ENCODE assay signal across 27 cellular contexts in the genomic region with DNA sequence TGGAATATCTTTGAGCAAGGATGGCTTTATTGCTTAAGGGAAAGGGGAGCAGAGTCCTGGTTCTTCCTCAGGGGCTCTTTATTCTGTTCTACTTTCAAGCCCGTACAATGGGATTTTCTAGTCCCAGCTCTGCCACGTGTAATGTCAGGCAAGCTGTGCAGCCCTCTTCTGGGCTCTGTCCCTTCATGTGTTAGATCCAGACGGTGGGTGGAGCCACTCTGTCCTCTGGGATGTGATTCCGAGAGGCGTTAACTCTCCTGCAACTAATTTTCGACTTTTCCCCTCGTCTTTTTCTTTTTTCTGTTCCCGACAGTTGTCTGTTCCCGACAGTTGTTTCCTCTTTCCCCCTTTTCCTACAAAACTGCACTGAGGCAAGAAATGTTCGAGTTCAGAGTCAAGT.
"Had no signal": no experiment of that assay in that cellular context is flagged by ENCODE, and none has a peak within 500 bp of the region (broad histone marks: within the 10 kb centered on the region; RNA-seq: fewer than 3 reads in every experiment).

No MANE protein-coding gene starts in this region.

- H3K4me1 ChIP-seq: colonic mucosa, gastrocnemius medialis, heart left ventricle, left lung, lower lobe of right lung had no signal

- H3K9me3 ChIP-seq: colonic mucosa, esophagus muscularis mucosa, gastrocnemius medialis, heart left ventricle, left lung, lower lobe of right lung had no signal

- H3K79me2 ChIP-seq: hepatocyte had no signal

- H3K4me1 Mint-ChIP-seq: endodermal cell, immature natural killer cell, memory B cell, naive B cell had no signal

- H3K4me3 ChIP-seq: colonic mucosa, esophagus muscularis mucosa, gastrocnemius medialis, heart left ventricle, hepatocyte, left lung, lower lobe of right lung had no signal

- H3K4me3 Mint-ChIP-seq: dendritic cell treated with granulocyte-macrophage colony-stimulating factor and Interleukin-4, amounts not matched to agents 40 ng/mL and 50 ng/mL, for 4 days; effector memory CD8-positive, alpha-beta T cell; endodermal cell; immature natural killer cell; memory B cell; naive thymus-derived CD8-positive, alpha-beta T cell had no signal

- H3K27ac Mint-ChIP-seq: dendritic cell treated with granulocyte-macrophage colony-stimulating factor and Interleukin-4, amounts not matched to agents 40 ng/mL and 50 ng/mL, for 4 days; endodermal cell; immature natural killer cell; memory B cell had no signal

- DNase-seq: cerebellar nuclear complex; colonic mucosa; cortex of kidney; effector CD8-positive, alpha-beta T cell; effector memory CD8-positive, alpha-beta T cell; endodermal cell; foreskin fibroblast; foreskin melanocyte; gastrocnemius medialis; hypothalamus; immature natural killer cell; islet precursor cell; kidney; kidney glomerular epithelial cell; left lung; left ventricle myocardium superior; lower lobe of right lung; midbrain; naive B cell; naive thymus-derived CD8-positive, alpha-beta T cell had no signal

- H2AFZ ChIP-seq: hepatocyte had no signal

- H3K27me3 Mint-ChIP-seq: dendritic cell treated with granulocyte-macrophage colony-stimulating factor and Interleukin-4, amounts not matched to agents 40 ng/mL and 50 ng/mL, for 4 days; effector memory CD8-positive, alpha-beta T cell; memory B cell; naive B cell; naive thymus-derived CD8-positive, alpha-beta T cell had no signal

- H3K27ac ChIP-seq: colonic mucosa, esophagus muscularis mucosa, gastrocnemius medialis, heart left ventricle, hepatocyte, left lung, lower lobe of right lung had no signal

- FAIRE-seq: endometrium, endothelial cell of umbilical vein, kidney had no signal

- H3K9me3 Mint-ChIP-seq: dendritic cell treated with granulocyte-macrophage colony-stimulating factor and Interleukin-4, amounts not matched to agents 40 ng/mL and 50 ng/mL, for 4 days; effector memory CD8-positive, alpha-beta T cell; endodermal cell; immature natural killer cell; memory B cell; naive B cell; naive thymus-derived CD8-positive, alpha-beta T cell had no signal

- ATAC-seq: effector memory CD8-positive, alpha-beta T cell; gastrocnemius medialis; heart left ventricle; left lung; left ventricle myocardium superior; lower lobe of right lung; naive thymus-derived CD8-positive, alpha-beta T cell had no signal

- H3K27me3 ChIP-seq: colonic mucosa, esophagus muscularis mucosa, gastrocnemius medialis, heart left ventricle, hepatocyte, left lung had no signal

- H3K4me2 ChIP-seq: hepatocyte had no signal
